ENCODE assay signal across 29 cellular contexts in the genomic region with DNA sequence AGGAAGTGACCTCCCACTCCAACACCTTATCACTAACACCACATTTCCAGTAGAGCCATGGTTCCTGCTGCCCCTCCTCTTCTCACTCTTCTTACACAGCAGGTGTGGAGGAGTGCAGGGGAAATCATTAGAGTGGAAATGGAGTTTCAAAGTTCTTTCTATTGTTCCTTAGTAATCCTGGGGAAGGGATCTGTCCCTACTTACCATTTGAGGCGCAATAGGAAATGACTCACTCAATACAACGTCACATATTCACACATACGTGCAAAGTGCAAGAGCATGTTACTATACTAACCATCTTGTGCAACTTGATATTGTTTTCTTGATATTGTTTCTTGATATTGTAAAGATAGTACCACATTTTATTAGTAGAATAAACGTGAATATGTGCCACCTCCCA.
"Had no signal": no experiment of that assay in that cellular context is flagged by ENCODE, and none has a peak within 500 bp of the region (broad histone marks: within the 10 kb centered on the region; RNA-seq: fewer than 3 reads in every experiment).

No MANE protein-coding gene starts in this region.

- H3K36me3 Mint-ChIP-seq: activated naive CD8-positive, alpha-beta T cell; mesothelial cell of epicardium; naive B cell; stimulated activated effector memory CD8-positive, alpha-beta T cell treated with anti-CD3 and anti-CD28 coated beads, Interleukin-12 subunit alpha, Interleukin-12 subunit beta, amount 100 ng/mL, for 72 hours; type B pancreatic cell had no signal

- H3K4me3 Mint-ChIP-seq: activated B cell treated with CpG ODN at 0.5 μM for 24 hours; activated CD4-positive, alpha-beta T cell treated with anti-CD3 and anti-CD28 coated beads for 36 hours; activated naive CD8-positive, alpha-beta T cell; mesothelial cell of epicardium; naive B cell; nephron progenitor cell; stimulated activated effector memory CD8-positive, alpha-beta T cell treated with anti-CD3 and anti-CD28 coated beads, Interleukin-12 subunit alpha, Interleukin-12 subunit beta, amount 100 ng/mL, for 72 hours; stimulated activated naive CD8-positive, alpha-beta T cell treated with anti-CD3 and anti-CD28 coated beads, Interleukin-15, Interleukin-2, amounts not matched to agents 100 ng/mL and 50 ng/mL, for 24 hours; type B pancreatic cell had no signal

- H3K27me3 ChIP-seq: body of pancreas, esophagus squamous epithelium, ovary, sigmoid colon, uterus had no signal

- ATAC-seq: activated CD4-positive, alpha-beta T cell treated with anti-CD3 and anti-CD28 coated beads for 36 hours; body of pancreas; left ventricle myocardium superior; stimulated activated effector memory CD8-positive, alpha-beta T cell treated with anti-CD3 and anti-CD28 coated beads, Interleukin-12 subunit alpha, Interleukin-12 subunit beta, amount 100 ng/mL, for 72 hours had no signal

- H3K27me3 Mint-ChIP-seq: activated B cell treated with CpG ODN at 0.5 μM for 24 hours; activated CD4-positive, alpha-beta T cell treated with anti-CD3 and anti-CD28 coated beads for 36 hours; naive B cell; progenitor cell of endocrine pancreas; stimulated activated naive CD8-positive, alpha-beta T cell treated with anti-CD3 and anti-CD28 coated beads, Interleukin-15, Interleukin-2, amounts not matched to agents 100 ng/mL and 50 ng/mL, for 24 hours; type B pancreatic cell had no signal

- H3K36me3 ChIP-seq: esophagus squamous epithelium, ovary, sigmoid colon, thoracic aorta, uterus had no signal

- H3K4me3 ChIP-seq: body of pancreas, esophagus squamous epithelium, ovary, sigmoid colon, thoracic aorta, uterus had no signal

- H3K27ac ChIP-seq: body of pancreas, epithelial cell of prostate, esophagus squamous epithelium, ovary, sigmoid colon, thoracic aorta, uterus had no signal

- H3K4me1 Mint-ChIP-seq: activated B cell treated with CpG ODN at 0.5 μM for 24 hours; activated CD4-positive, alpha-beta T cell treated with anti-CD3 and anti-CD28 coated beads for 36 hours; mesothelial cell of epicardium; naive B cell; nephron progenitor cell; stimulated activated effector memory CD8-positive, alpha-beta T cell treated with anti-CD3 and anti-CD28 coated beads, Interleukin-12 subunit alpha, Interleukin-12 subunit beta, amount 100 ng/mL, for 72 hours had no signal

- H3K4me1 ChIP-seq: body of pancreas, esophagus squamous epithelium, sigmoid colon, uterus had no signal

- DNase-seq: activated B cell treated with CpG ODN at 0.5 μM for 24 hours; activated CD4-positive, alpha-beta T cell treated with anti-CD3 and anti-CD28 coated beads for 36 hours; activated CD4-positive, alpha-beta T cell treated with anti-CD3 and anti-CD28 coated beads, Interleukin-2, amount 50 U/mL, for 4 hours; activated effector memory CD4-positive, alpha-beta T cell treated with Interleukin-2 at 50 U/mL for 16 hours; activated naive CD4-positive, alpha-beta T cell treated with Interleukin-2 at 50 U/mL for 16 hours; anterior cingulate cortex; body of pancreas; dermis blood vessel endothelial cell; effector CD4-positive, alpha-beta T cell; esophagus squamous epithelium; glutamatergic neuron; islet precursor cell; left ventricle myocardium superior; naive B cell; nephron progenitor cell; ovary; sigmoid colon; small intestine; stimulated activated CD4-positive, alpha-beta T cell treated with anti-CD3 and anti-CD28 coated beads, Interleukin-4, amount 100 ng/mL, for 24 hours; T-helper 2 cell; uterus had no signal

- H3K9me3 ChIP-seq: body of pancreas, ovary, thoracic aorta, uterus had no signal

- H3K9me3 Mint-ChIP-seq: type B pancreatic cell had no signal

- H3K27ac Mint-ChIP-seq: activated B cell treated with CpG ODN at 0.5 μM for 24 hours; activated CD4-positive, alpha-beta T cell treated with anti-CD3 and anti-CD28 coated beads for 36 hours; activated naive CD8-positive, alpha-beta T cell; mesothelial cell of epicardium; naive B cell; nephron progenitor cell; progenitor cell of endocrine pancreas; stimulated activated effector memory CD8-positive, alpha-beta T cell treated with anti-CD3 and anti-CD28 coated beads, Interleukin-12 subunit alpha, Interleukin-12 subunit beta, amount 100 ng/mL, for 72 hours; stimulated activated naive CD8-positive, alpha-beta T cell treated with anti-CD3 and anti-CD28 coated beads, Interleukin-15, Interleukin-2, amounts not matched to agents 100 ng/mL and 50 ng/mL, for 24 hours; type B pancreatic cell had no signal
